ENCODE assay signal across 22 cellular contexts in the genomic region with DNA sequence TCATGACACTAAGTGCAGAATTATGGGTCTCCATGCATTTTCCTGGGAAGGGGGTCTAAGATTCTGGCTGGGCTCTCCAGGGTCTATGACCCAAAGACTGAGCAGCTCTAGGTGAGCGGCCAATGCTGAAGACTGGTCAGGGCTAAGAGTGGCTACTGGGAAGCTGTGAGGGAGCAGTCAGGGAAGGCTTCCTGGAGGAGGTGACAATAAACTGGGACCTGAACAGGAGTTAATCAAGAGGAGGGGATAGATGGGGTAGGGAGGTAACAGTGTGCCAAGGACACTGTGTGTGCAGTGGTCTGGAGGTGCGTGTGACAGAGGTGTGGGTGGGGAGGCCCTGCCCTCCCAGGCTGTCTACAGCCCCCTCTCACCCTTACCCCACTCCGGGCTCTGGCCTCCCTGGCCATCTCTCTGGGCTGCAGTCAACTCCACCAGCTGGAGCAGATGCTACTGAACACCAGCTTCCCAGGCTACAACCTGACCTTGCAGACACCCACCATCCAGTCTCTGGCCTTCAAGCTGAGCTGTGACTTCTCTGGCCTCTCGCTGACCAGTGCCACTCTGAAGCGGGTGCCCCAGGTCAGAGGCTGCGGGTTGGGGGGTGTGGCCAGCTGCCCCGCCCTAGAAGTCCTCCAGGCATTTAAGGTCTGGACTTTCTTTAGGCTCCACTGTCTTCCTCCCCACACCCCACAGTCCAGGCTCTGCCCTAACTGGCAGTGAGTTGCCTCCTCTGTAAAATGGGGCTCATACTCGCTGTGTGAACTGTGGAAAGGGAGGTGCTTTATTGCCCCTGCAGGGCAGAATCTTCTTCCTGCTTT. TPM values are rescaled to one million over a fixed set of nuclear protein-coding genes. Genes with fewer than 3 reads are reported as not detected.
DNase-seq lines count a peak whose midpoint lies in the region; ATAC-seq, FAIRE-seq and TF ChIP-seq lines count a peak whose summit lies in the region.
"Had no signal": no experiment of that assay in that cellular context is flagged by ENCODE, and none has a peak within 500 bp of the region (broad histone marks: within the 10 kb centered on the region; RNA-seq: fewer than 3 reads in every experiment).

No MANE protein-coding gene starts in this region.

- H3K27me3 ChIP-seq in IMR-90 (ENCODE audit: control insufficient read depth, insufficient read depth, low read length) (peaks cover 34% of the 10 kb centered on the region), neuronal stem cell (ENCODE audit: control insufficient read depth in 3 of 3, insufficient read depth in 3 of 3, low read depth in 1 of 3, low read length in 3 of 3) (no peaks in the 10 kb centered on the region), mesendoderm (ENCODE audit: insufficient read depth, low read length, poor library complexity) (no peaks in the 10 kb centered on the region), SK-N-SH (ENCODE audit: insufficient read depth) (peaks cover 8% of the 10 kb centered on the region; the same call in 1 of the 2 replicates)

- H3K56ac ChIP-seq in IMR-90 (ENCODE audit: extremely low read depth, insufficient read depth, low read length), result no peak overlapping the region
- no peak overlapping the region for H3K56ac ChIP-seq in mesendoderm (ENCODE audit: low read length)

- H3K27ac ChIP-seq in IMR-90 (ENCODE audit: insufficient read depth, low read length) (no peak overlapping the region), kidney (ENCODE audit: low read depth in 2 of 2, low read length in 2 of 2) (no peak overlapping the region), neuronal stem cell (replicated peaks; ENCODE audit: low read length) (no peak overlapping the region), mesendoderm (ENCODE audit: low read depth, low read length) (no peak overlapping the region), SK-N-SH (ENCODE audit: low read depth in 2 of 2, low read length in 1 of 2) (no peak overlapping the region)
- H3K27ac ChIP-seq: KMS-11, SK-N-MC had no signal

- TF ChIP-seq POLR2A in IMR-90 (IDR thresholded peaks at IDR 0.05; ENCODE audit: low read depth, low read length), result no peak

- peak; percentile 16 for DNase-seq in GM10248 (ENCODE audit: extremely low spot score)
- DNase-seq in IMR-90, result no peak
- DNase-seq in kidney, result peak; percentile 28
- no peak for DNase-seq in neuronal stem cell (ENCODE audit: low spot score)
- no peak for DNase-seq in cerebellum (ENCODE audit: low spot score)
- no peak for DNase-seq in mesendoderm
- DNase-seq in MCF 10A (ENCODE audit: unreplicated experiment), result no peak
- no peak for DNase-seq in SK-N-SH
- DNase-seq: DMS79 treated with DMSO at 0.1 percent for 48 hours, MG63, NCI-H1092, NCI-H146, NCI-H2081 treated with DMSO at 0.1 percent for 48 hours, NCI-H524, Right ventricle myocardium superior had no signal

- ATAC-seq in IMR-90 (ENCODE audit: low read depth), result no peak
- ATAC-seq: CD8-positive, alpha-beta T cell; Panc1 had no signal

- no peak for FAIRE-seq in kidney (lab: Jason Lieb, UNC)

- H2AFZ ChIP-seq in IMR-90 (replicated peaks; ENCODE audit: low read length, poor library complexity) (no peak overlapping the region), neuronal stem cell (ENCODE audit: low read length) (no peak overlapping the region), SK-N-SH (ENCODE audit: low read depth) (no peak overlapping the region)

- no peak overlapping the region for H2BK12ac ChIP-seq in neuronal stem cell (ENCODE audit: low read length)

- POLR2A ChIA-PET in GM10248 (lab: Yijun Ruan, JAX) (interaction anchor here (0.5 kb wide), 1 partner anchor 108 kb away, joined by 3 read pairs; no protein-coding TSS in a partner anchor), IMR-90 (lab: Charles Lee; ENCODE audit: unreplicated experiment) (no interaction called here), MCF 10A (lab: Yijun Ruan, JAX) (interaction anchor here (1.1 kb wide), 1 partner anchor 16 kb away, joined by 3 read pairs; no protein-coding TSS in a partner anchor), SK-N-SH (lab: Yijun Ruan, JAX) (no interaction called here)

- H3F3A ChIP-seq in SK-N-SH (replicated peaks; ENCODE audit: insufficient read depth), result peaks cover 8% of the 10 kb centered on the region

- TF ChIP-seq CTCF in GM10248 (IDR thresholded peaks at IDR 0.05; ENCODE audit: control extremely low read depth, extremely low read depth, low read depth, missing control alignments) (no peak), IMR-90 (conservative IDR thresholded peaks at IDR 0.05; ENCODE audit: low read depth, low read length) (no peak), kidney (IDR thresholded peaks at IDR 0.05; ENCODE audit: borderline replicate concordance, extremely low read depth, insufficient read depth) (no peak), MCF 10A (IDR thresholded peaks at IDR 0.05; ENCODE audit: unreplicated experiment) (no peak), SK-N-SH (IDR thresholded peaks at IDR 0.05) (no peak)

- in situ Hi-C loops in IMR-90 (cut with MboI; ENCODE audit: low sequenced_read_pairs), result loop anchor here (10.0 kb wide), 1 partner anchor 442 kb away; a partner anchor contains a TSS

- no peaks in the 10 kb centered on the region for H3K36me3 ChIP-seq in IMR-90 (ENCODE audit: control insufficient read depth, insufficient read depth, low read length)
- no peaks in the 10 kb centered on the region for H3K36me3 ChIP-seq in kidney (ENCODE audit: control insufficient read depth in 1 of 2, insufficient read depth in 2 of 2, low read length in 2 of 2)
- no peaks in the 10 kb centered on the region for H3K36me3 ChIP-seq in neuronal stem cell (replicated peaks in 1 of 2; ENCODE audit: control insufficient read depth in 2 of 2, insufficient read depth in 2 of 2, low read length in 2 of 2)
- H3K36me3 ChIP-seq in mesendoderm (ENCODE audit: control insufficient read depth, insufficient read depth, low read length), result no peaks in the 10 kb centered on the region
- H3K36me3 ChIP-seq in SK-N-SH (replicated peaks in 1 of 2; ENCODE audit: control insufficient read depth in 1 of 2, insufficient read depth in 2 of 2, low read length in 1 of 2), result no peaks in the 10 kb centered on the region
- H3K36me3 ChIP-seq: MG63 had no signal

- BruUV-seq in IMR-90 (replicated peaks; lab: Mats Ljungman, UMichigan) (no TSS peak), MCF 10A (replicated peaks; lab: Mats Ljungman, UMichigan) (no TSS peak)

- peaks cover 23% of the 10 kb centered on the region for H3K9me3 ChIP-seq in IMR-90 (ENCODE audit: control insufficient read depth, insufficient read depth, low read length)
- H3K9me3 ChIP-seq in kidney (ENCODE audit: control insufficient read depth in 1 of 2, low read length in 2 of 2), result peaks cover 0 to 10% of the 10 kb centered on the region in 2 donors
- peaks cover 0 to 5% of the 10 kb centered on the region in 2 donors for H3K9me3 ChIP-seq in neuronal stem cell (replicated peaks in 1 of 2; ENCODE audit: control insufficient read depth in 2 of 2, insufficient read depth in 1 of 2, low read depth in 1 of 2, low read length in 2 of 2)
- H3K9me3 ChIP-seq in SK-N-SH, result no peaks in the 10 kb centered on the region

- TF ChIP-seq EP300 in SK-N-SH (IDR thresholded peaks at IDR 0.05; ENCODE audit: borderline replicate concordance in 1 of 2, low read depth in 1 of 2, low read length in 1 of 2), result no peak

- peaks cover 3% of the 10 kb centered on the region; the same call in 1 of the 2 replicates for H3K4me1 ChIP-seq in IMR-90 (ENCODE audit: control insufficient read depth, insufficient read depth, low read length)
- no peaks in the 10 kb centered on the region for H3K4me1 ChIP-seq in kidney (ENCODE audit: control insufficient read depth in 1 of 2, insufficient read depth in 1 of 2, low read depth in 1 of 2, low read length in 2 of 2)
- H3K4me1 ChIP-seq in neuronal stem cell (ENCODE audit: control insufficient read depth in 2 of 2, insufficient read depth in 1 of 2, low read depth in 1 of 2, low read length in 2 of 2), result peaks cover 0 to 2% of the 10 kb centered on the region in 2 donors
- no peaks in the 10 kb centered on the region for H3K4me1 ChIP-seq in mesendoderm (ENCODE audit: control insufficient read depth, low read depth, low read length)
- H3K4me1 ChIP-seq in SK-N-SH (ENCODE audit: control insufficient read depth in 1 of 2, insufficient read depth in 2 of 2, low read depth in 1 of 2, low read length in 1 of 2), result peaks cover 0 to 4% of the 10 kb centered on the region in 2 experiments; a peak in 2 of 4 replicates

- peaks cover 37% of the 10 kb centered on the region for H3K27me3 Mint-ChIP-seq in MCF 10A (ENCODE audit: insufficient read depth, unreplicated experiment)

- TF ChIP-seq RAD21 in IMR-90 (IDR thresholded peaks at IDR 0.05; ENCODE audit: low read length) (no peak), SK-N-SH (IDR thresholded peaks at IDR 0.05; ENCODE audit: low read length) (no peak)

- intact Hi-C loops in IMR-90 (cut with micrococcal nuclease), result no loop called here
- intact Hi-C loops in kidney (cut with DNase I), result no loop called here
- intact Hi-C loops in MCF 10A (cut with micrococcal nuclease), result no loop called here

- H2BK20ac ChIP-seq in IMR-90 (ENCODE audit: low read depth, low read length), result no peak overlapping the region

- dilution Hi-C loops in IMR-90 (cut with HindIII; ENCODE audit: low sequenced_read_pairs, unreplicated experiment), result no loop called here

- H3K23ac ChIP-seq in IMR-90 (ENCODE audit: low read depth, low read length), result no peak overlapping the region
- peak overlapping the region; percentile 2 for H3K23ac ChIP-seq in neuronal stem cell (ENCODE audit: low read depth, low read length, poor library complexity)
- H3K23ac ChIP-seq in mesendoderm (ENCODE audit: low read length), result no peak overlapping the region

- H2AK9ac ChIP-seq in IMR-90 (replicated peaks; ENCODE audit: low read depth, low read length, poor library complexity), result peak overlapping the region; percentile 15

- H3K4me2 ChIP-seq in IMR-90 (ENCODE audit: low read depth, low read length), result no peak overlapping the region
- no peak overlapping the region for H3K4me2 ChIP-seq in neuronal stem cell (ENCODE audit: insufficient read depth, low read length, poor library complexity, severe bottlenecking)
- H3K4me2 ChIP-seq in mesendoderm (ENCODE audit: low read length), result no peak overlapping the region
- no peak overlapping the region for H3K4me2 ChIP-seq in SK-N-SH
- H3K4me2 ChIP-seq: KMS-11 had no signal

- no peaks in the 10 kb centered on the region for H3K9me2 ChIP-seq in SK-N-SH

- H3K9ac ChIP-seq in IMR-90 (ENCODE audit: low read depth, low read length) (no peak overlapping the region), kidney (ENCODE audit: low read length in 2 of 2) (no peak overlapping the region), neuronal stem cell (ENCODE audit: low read depth, low read length, poor library complexity) (no peak overlapping the region), mesendoderm (ENCODE audit: low read length) (no peak overlapping the region), SK-N-SH (no peak overlapping the region)
- H3K9ac ChIP-seq: KMS-11 had no signal

- H3K14ac ChIP-seq in IMR-90 (replicated peaks; ENCODE audit: low read depth, low read length), result no peak overlapping the region
- H3K14ac ChIP-seq in neuronal stem cell (ENCODE audit: low read length), result no peak overlapping the region

- H3K36me3 Mint-ChIP-seq in MCF 10A (ENCODE audit: insufficient read depth, unreplicated experiment), result no peaks in the 10 kb centered on the region

- H2BK5ac ChIP-seq in IMR-90 (ENCODE audit: low read depth, low read length, poor library complexity, severe bottlenecking) (no peak overlapping the region), neuronal stem cell (ENCODE audit: low read length) (peak overlapping the region; percentile 7), mesendoderm (ENCODE audit: low read length) (no peak overlapping the region)

- H3K4ac ChIP-seq in IMR-90 (ENCODE audit: low read depth, low read length), result no peak overlapping the region
- H3K4ac ChIP-seq in neuronal stem cell (ENCODE audit: low read length), result no peak overlapping the region
- H3K4ac ChIP-seq in mesendoderm (ENCODE audit: low read depth, low read length), result no peak overlapping the region

- H2AK5ac ChIP-seq in IMR-90 (ENCODE audit: low read depth, low read length) (no peak overlapping the region), neuronal stem cell (ENCODE audit: low read depth, low read length) (no peak overlapping the region), mesendoderm (ENCODE audit: low read length) (no peak overlapping the region)

- H3K4me3 ChIP-seq in IMR-90 (ENCODE audit: insufficient read depth, low read depth, low read length), result no peak overlapping the region
- no peak overlapping the region for H3K4me3 ChIP-seq in kidney (ENCODE audit: low read length in 2 of 2)
- no peak overlapping the region for H3K4me3 ChIP-seq in neuronal stem cell (ENCODE audit: low read length in 2 of 2)
- H3K4me3 ChIP-seq in mesendoderm (ENCODE audit: low read length), result no peak overlapping the region
- H3K4me3 ChIP-seq in SK-N-SH (ENCODE audit: low read depth in 2 of 2, low read length in 1 of 2), result no peak overlapping the region
- H3K4me3 ChIP-seq: MG63, SK-N-MC had no signal

- H4K91ac ChIP-seq in IMR-90 (ENCODE audit: insufficient read depth, low read depth, low read length) (no peak overlapping the region), neuronal stem cell (ENCODE audit: low read depth, low read length, poor library complexity) (no peak overlapping the region)

- H3K4me1 Mint-ChIP-seq in MCF 10A (ENCODE audit: insufficient read depth, unreplicated experiment), result peaks cover 10% of the 10 kb centered on the region

- H3K79me2 ChIP-seq in mesendoderm (ENCODE audit: control insufficient read depth, insufficient read depth, low read length) (no peaks in the 10 kb centered on the region), SK-N-SH (ENCODE audit: insufficient read depth) (no peaks in the 10 kb centered on the region)

- H4K20me1 ChIP-seq in IMR-90 (ENCODE audit: insufficient read depth, low read length), result no peaks in the 10 kb centered on the region
- H4K20me1 ChIP-seq in SK-N-SH (ENCODE audit: insufficient read depth), result no peaks in the 10 kb centered on the region

- CTCF ChIA-PET in GM10248 (lab: Yijun Ruan, JAX), result interaction anchor here (1.0 to 5.1 kb wide), 3 partner anchors 13 to 28 kb away, joined by 3 to 32 read pairs (median 4); no protein-coding TSS in a partner anchor
- CTCF ChIA-PET in IMR-90 (lab: Yijun Ruan, JAX), result no interaction called here
- CTCF ChIA-PET in MCF 10A (lab: Yijun Ruan, JAX), result interaction anchor here (0.7 to 2.6 kb wide), 3 partner anchors 14 to 81 kb away, joined by 3 to 11 read pairs (median 4); no protein-coding TSS in a partner anchor
- CTCF ChIA-PET in SK-N-SH (lab: Yijun Ruan, JAX), result interaction anchor here (2.0 to 4.9 kb wide), 2 partner anchors 13 to 19 kb away, joined by 5 to 23 read pairs; no protein-coding TSS in a partner anchor

- 60% methylated on average over 4 of the region's 8 CpGs; no CpG with 5 or more reads in 1 of the 2 experiments for WGBS in IMR-90 (ENCODE audit: extremely low coverage in 2 of 2, insufficient read length in 1 of 2), 2 experiments
- WGBS in neuronal stem cell (ENCODE audit: extremely low coverage in 2 of 2, insufficient read length in 2 of 2, insufficient replicate concordance in 1 of 2), 2 donors, result no CpG with 5 or more reads among the region's 8 CpGs
- no CpG with 5 or more reads among the region's 8 CpGs for WGBS in mesendoderm (ENCODE audit: extremely low coverage, insufficient coverage, low lambda C conversion rate)
- WGBS in SK-N-SH (ENCODE audit: low lambda C conversion rate), result 77% methylated on average over 7 of the region's 8 CpGs

- no peaks in the 10 kb centered on the region; the same call in 1 of the 2 replicates for H3K9me1 ChIP-seq in IMR-90 (ENCODE audit: insufficient read depth, low read length)

- H3K18ac ChIP-seq in IMR-90 (ENCODE audit: low read depth, low read length) (no peak overlapping the region), neuronal stem cell (ENCODE audit: low read length) (no peak overlapping the region), mesendoderm (ENCODE audit: low read length) (no peak overlapping the region)

- H4K5ac ChIP-seq in IMR-90 (ENCODE audit: low read depth, low read length), result no peak overlapping the region
- no peak overlapping the region for H4K5ac ChIP-seq in mesendoderm (ENCODE audit: low read length)

- H2BK15ac ChIP-seq in IMR-90 (ENCODE audit: low read depth, low read length), result no peak overlapping the region
- H2BK15ac ChIP-seq in neuronal stem cell (ENCODE audit: low read length), result no peak overlapping the region
- H2BK15ac ChIP-seq in mesendoderm (replicated peaks; ENCODE audit: low read depth), result no peak overlapping the region

- no peaks in the 10 kb centered on the region for H3K79me1 ChIP-seq in IMR-90 (ENCODE audit: low read depth in 1 of 2, low read length in 2 of 2)
- no peaks in the 10 kb centered on the region for H3K79me1 ChIP-seq in neuronal stem cell (ENCODE audit: low read depth, low read length)
- H3K79me1 ChIP-seq in mesendoderm (ENCODE audit: low read length), result no peaks in the 10 kb centered on the region

- H4K8ac ChIP-seq in IMR-90 (ENCODE audit: low read depth in 2 of 2, low read length in 2 of 2) (no peak overlapping the region), neuronal stem cell (ENCODE audit: low read depth, low read length) (no peak overlapping the region), mesendoderm (ENCODE audit: low read depth, low read length) (no peak overlapping the region)

- peaks cover 9% of the 10 kb centered on the region for H3K9me3 Mint-ChIP-seq in MCF 10A (ENCODE audit: unreplicated experiment)

- no peak overlapping the region for H3K4me3 Mint-ChIP-seq in MCF 10A (ENCODE audit: unreplicated experiment)
- H3K4me3 Mint-ChIP-seq: CD8-positive, alpha-beta T cell had no signal

- H3K27ac Mint-ChIP-seq in MCF 10A (ENCODE audit: low read depth, unreplicated experiment), result no peak overlapping the region
- H3K27ac Mint-ChIP-seq: CD8-positive, alpha-beta T cell had no signal

- H2BK120ac ChIP-seq in IMR-90 (ENCODE audit: low read depth, low read length), result no peak overlapping the region
- H2BK120ac ChIP-seq in neuronal stem cell (ENCODE audit: low read depth, low read length), result no peak overlapping the region
- H2BK120ac ChIP-seq in mesendoderm (ENCODE audit: low read depth, low read length), result no peak overlapping the region

RNA-seq across cellular contexts. Expression of a gene that starts 20.4 kb away (rescaled TPM):
- total RNA-seq in IMR-90 (2012; rRNA removed) (not detected in 2 replicates), kidney (2.2 TPM), cerebellum (0.91 TPM), MCF 10A (2022) (not detected in 2 replicates)
- polyA plus RNA-seq in IMR-90 (2012; rRNA removed) (not detected in 2 replicates), kidney (ENCODE audit: insufficient read depth, low read depth, low replicate concordance) (0.15 TPM), SK-N-SH (2012; rRNA removed) (0.02 and 0.03 TPM in 2 replicates)
- polyA plus RNA-seq in IMR-90 (2012; cell fraction: cytosol; rRNA removed), result 0.02 TPM in 1 of 2 replicates, not detected in the other
- 0.04 TPM in 1 of 2 replicates, not detected in the other for polyA plus RNA-seq in IMR-90 (2012; cell fraction: nucleus; rRNA removed; ENCODE audit: low replicate concordance)
- polyA plus RNA-seq in neuronal stem cell (2013, experiment 1 of 2), result 1.7 TPM
- polyA plus RNA-seq in neuronal stem cell (2013, experiment 2 of 2), result 1.7 TPM
- polyA plus RNA-seq in mesendoderm (2013, experiment 1 of 2), result 2.9 TPM
- polyA plus RNA-seq in mesendoderm (2013, experiment 2 of 2), result 3.0 TPM
- under 0.01 TPM in 2 replicates for polyA plus RNA-seq in SK-N-SH (2012; cell fraction: cytosol; rRNA removed)
- 0.04 and 0.05 TPM in 2 replicates for polyA plus RNA-seq in SK-N-SH (2012; cell fraction: nucleus; rRNA removed)
- total RNA-seq: G401 had no signal
- polyA plus RNA-seq: AG04450, BJ had no signal

RNA-seq across cellular contexts. Expression of a gene that starts 26.5 kb away (rescaled TPM):
- total RNA-seq in IMR-90 (2012; rRNA removed) (5.4 and 5.6 TPM in 2 replicates), kidney (11.9 TPM), cerebellum (1.9 TPM), MCF 10A (2022) (3.8 and 4.1 TPM in 2 replicates)
- polyA plus RNA-seq in IMR-90 (2012; rRNA removed) (8.5 and 11.4 TPM in 2 replicates), kidney (ENCODE audit: insufficient read depth, low read depth, low replicate concordance) (5.7 TPM), SK-N-SH (2012; rRNA removed) (17.5 and 26.2 TPM in 2 replicates)
- polyA plus RNA-seq in IMR-90 (2012; cell fraction: cytosol; rRNA removed), result 20.6 and 24.3 TPM in 2 replicates
- polyA plus RNA-seq in IMR-90 (2012; cell fraction: nucleus; rRNA removed; ENCODE audit: low replicate concordance), result 9.6 and 18.3 TPM in 2 replicates
- polyA plus RNA-seq in neuronal stem cell (2013, experiment 1 of 2), result 6.4 TPM
- 6.3 TPM for polyA plus RNA-seq in neuronal stem cell (2013, experiment 2 of 2)
- 2.0 TPM for polyA plus RNA-seq in mesendoderm (2013, experiment 1 of 2)
- 1.8 TPM for polyA plus RNA-seq in mesendoderm (2013, experiment 2 of 2)
- 13.1 and 17.1 TPM in 2 replicates for polyA plus RNA-seq in SK-N-SH (2012; cell fraction: cytosol; rRNA removed)
- polyA plus RNA-seq in SK-N-SH (2012; cell fraction: nucleus; rRNA removed), result 20.7 and 31.8 TPM in 2 replicates

Comparison
In these comparisons a context has a peak if more than half of its experiments do, and no peak if none do; other contexts are left out.
1. DNase-seq: peak in GM10248 (single experiment) and kidney (single experiment); none in IMR-90 (single experiment), neuronal stem cell (single experiment), cerebellum (single experiment), mesendoderm (single experiment), MCF 10A (single experiment) and SK-N-SH (single experiment).
2. POLR2A ChIA-PET loops: an anchor here in GM10248 (0.5 kb wide) and MCF 10A (1.1 kb wide); none called in IMR-90 and SK-N-SH.